In the genomic region with DNA sequence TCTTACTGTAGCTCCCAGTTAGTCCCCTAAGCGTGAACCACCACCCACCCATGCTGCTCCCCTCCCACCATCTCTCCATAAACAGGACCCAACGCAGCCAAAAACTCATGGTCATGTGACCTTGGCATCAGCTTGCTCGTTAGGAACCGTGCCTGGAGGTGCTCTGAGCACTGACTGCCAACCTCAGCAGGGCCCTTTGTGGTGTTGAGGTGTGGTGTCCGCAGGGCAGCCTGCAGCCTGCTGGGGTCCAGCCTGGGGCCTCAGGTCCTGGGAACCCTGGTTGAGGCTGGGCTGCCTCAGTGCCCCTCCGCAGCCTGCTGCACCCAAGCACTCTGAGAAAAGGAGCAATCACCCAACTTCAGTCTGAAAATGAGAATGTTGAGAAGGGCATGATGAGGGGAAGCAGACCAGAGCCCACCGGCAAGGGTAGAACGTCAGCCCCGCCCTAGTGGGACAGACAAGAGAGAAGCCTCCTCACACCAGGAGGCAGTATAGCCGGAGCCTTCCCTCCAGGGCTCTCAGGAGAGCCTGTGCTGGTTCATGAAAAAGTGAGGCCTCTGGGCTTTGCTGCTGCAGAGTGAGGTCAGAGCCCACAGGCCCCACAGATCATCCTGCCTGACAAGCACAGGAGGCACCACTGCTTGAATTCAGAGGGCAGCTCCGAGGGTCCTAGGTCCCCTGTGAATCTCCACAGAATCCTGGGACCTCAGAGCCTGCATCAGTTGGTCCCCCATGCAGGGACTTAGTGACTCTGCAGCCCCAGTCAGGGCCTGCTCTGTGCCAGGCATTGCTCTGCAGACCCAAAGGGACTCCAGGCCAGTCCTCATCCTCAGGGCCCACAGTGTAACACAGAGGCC, we compare ENCODE assay signal across 12 cellular contexts. TPM values are rescaled to one million over a fixed set of nuclear protein-coding genes. Genes with fewer than 3 reads are reported as not detected.
DNase-seq lines count a peak whose midpoint lies in the region; ATAC-seq and TF ChIP-seq lines count a peak whose summit lies in the region.
"Had no signal": no experiment of that assay in that cellular context is flagged by ENCODE, and none has a peak within 500 bp of the region (broad histone marks: within the 10 kb centered on the region; RNA-seq: fewer than 3 reads in every experiment).

No MANE protein-coding gene starts in this region.

- intact Hi-C loops in lower lobe of right lung (cut with DNase I), result no loop called here

- no peaks in the 10 kb centered on the region for H3K4me1 ChIP-seq in lower lobe of right lung
- H3K4me1 ChIP-seq in subcutaneous abdominal adipose tissue (ENCODE audit: control insufficient read depth in 5 of 5, insufficient read depth in 5 of 5, low read length in 5 of 5), result peaks cover 4 to 38% (median 26%) of the 10 kb centered on the region in 5 donors
- H3K4me1 ChIP-seq in foreskin keratinocyte, result no peaks in the 10 kb centered on the region

- ATAC-seq in lower lobe of right lung (no peak), GM19035 (IDR thresholded peaks at IDR 0.05; ENCODE audit: unreplicated experiment) (no peak), foreskin keratinocyte (no peak)

- peak; percentile 6 for TF ChIP-seq CTCF in cardiac fibroblast (IDR thresholded peaks at IDR 0.05; ENCODE audit: low read depth, low read length)
- no peak for TF ChIP-seq CTCF in lower lobe of right lung (IDR thresholded peaks at IDR 0.05)
- TF ChIP-seq CTCF in foreskin keratinocyte (conservative IDR thresholded peaks at IDR 0.05), result no peak

- no peaks in the 10 kb centered on the region for H3K36me3 ChIP-seq in lower lobe of right lung
- no peaks in the 10 kb centered on the region for H3K36me3 ChIP-seq in subcutaneous abdominal adipose tissue (ENCODE audit: control insufficient read depth in 5 of 5, insufficient read depth in 5 of 5, low read length in 5 of 5)

- H3K27me3 ChIP-seq in lower lobe of right lung (ENCODE audit: low read depth), result peaks cover 11% of the 10 kb centered on the region
- peaks cover 0 to 10% (median 0%) of the 10 kb centered on the region in 5 donors for H3K27me3 ChIP-seq in subcutaneous abdominal adipose tissue (ENCODE audit: control insufficient read depth in 5 of 5, insufficient read depth in 4 of 5, low read length in 5 of 5)
- peaks cover 28% of the 10 kb centered on the region for H3K27me3 ChIP-seq in foreskin keratinocyte

- H3K4me3 ChIP-seq in cardiac fibroblast (replicated peaks in 1 of 2; ENCODE audit: low read depth in 2 of 2, low read length in 2 of 2), result no peak overlapping the region
- no peak overlapping the region for H3K4me3 ChIP-seq in lower lobe of right lung
- H3K4me3 ChIP-seq in subcutaneous abdominal adipose tissue (ENCODE audit: low read depth in 1 of 5, low read length in 5 of 5), result no peak overlapping the region

- DNase-seq in HCEC 1CT (peak; percentile 27), cardiac fibroblast (ENCODE audit: low read depth in 2 of 2) (no peak), lower lobe of right lung (no peak), NCI-H1048 (lab: John Stamatoyannopoulos, UW) (no peak), foreskin keratinocyte (no peak), NCI-H446 treated with DMSO at 0.1 percent for 48 hours (lab: John Stamatoyannopoulos, UW) (no peak)
- DNase-seq: cerebellar nuclear complex, DMS153, naive B cell, NCI-H446 had no signal

- peak overlapping the region; percentile 70 for H3K27ac ChIP-seq in lower lobe of right lung
- H3K27ac ChIP-seq in subcutaneous abdominal adipose tissue (ENCODE audit: low read depth, low read length), result peak overlapping the region; percentile 72
- H3K27ac ChIP-seq in foreskin keratinocyte, result no peak overlapping the region

- no peak overlapping the region for H3K9ac ChIP-seq in subcutaneous abdominal adipose tissue (ENCODE audit: low read length in 5 of 5)

- H3K9me3 ChIP-seq in lower lobe of right lung, result no peaks in the 10 kb centered on the region
- H3K9me3 ChIP-seq in subcutaneous abdominal adipose tissue (ENCODE audit: control insufficient read depth in 5 of 5, low read length in 5 of 5), result peaks cover 0 to 5% (median under 1%) of the 10 kb centered on the region in 5 donors

RNA-seq across cellular contexts. Expression of gene COL6A2, which starts 4.9 kb away (rescaled TPM):
- 227 TPM for total RNA-seq in lower lobe of right lung
- total RNA-seq in foreskin keratinocyte, result 0.04 and 0.17 TPM in 2 replicates
- polyA plus RNA-seq in foreskin keratinocyte, result 0.06 and 0.13 TPM in 2 replicates

Comparison
In these comparisons a context has a peak if more than half of its experiments do, and no peak if none do; other contexts are left out.
1. RNA of gene COL6A2, which starts 4.9 kb away (total RNA-seq): 227 TPM in lower lobe of right lung (single experiment); 0.04 to 0.17 TPM in foreskin keratinocyte; every median in the first group is over 100 times any median in the second.